Comparison of ENCODE assay signal across 18 cellular contexts in genomic region chr1:10782491-10783244, GRCh38.
"Had no signal": no experiment of that assay in that cellular context is flagged by ENCODE, and none has a peak within 500 bp of the region (broad histone marks: within the 10 kb centered on the region; RNA-seq: fewer than 3 reads in every experiment).

No MANE protein-coding gene starts in this region.

- H3K27ac ChIP-seq: coronary artery, epithelial cell of prostate, right lobe of liver, testis, uterus had no signal

- H3K9me3 ChIP-seq: heart left ventricle, mucosa of descending colon, right lobe of liver, testis, uterus had no signal

- H3K27me3 ChIP-seq: right lobe of liver, testis, uterus had no signal

- ATAC-seq: heart left ventricle; left cardiac atrium; mucosa of descending colon; right lobe of liver; stimulated activated memory B cell treated with anti-CD40 and anti-IgM and Interleukin-4, amounts not matched to agents 10 μg/mL and 1 μg/mL and 100 μg/mL, for 72 hours had no signal

- DNase-seq: activated CD4-positive, alpha-beta memory T cell treated with anti-CD3 and anti-CD28 coated beads for 36 hours; activated CD4-positive, alpha-beta T cell treated with anti-CD3 and anti-CD28 coated beads for 48 hours; activated gamma-delta T cell; activated naive CD4-positive, alpha-beta T cell treated with anti-CD3 and anti-CD28 coated beads, Interleukin-2, amount 50 U/mL, for 16 hours; heart left ventricle; left cardiac atrium; mesendoderm; naive B cell; testis; trophoblast cell; uterus had no signal

- H3K4me3 ChIP-seq: coronary artery, heart left ventricle, mucosa of descending colon, right lobe of liver, skin epidermis, testis, uterus had no signal

- FAIRE-seq: islet of Langerhans had no signal

- H3K4me1 ChIP-seq: testis, uterus had no signal

- H3K36me3 ChIP-seq: heart left ventricle, right lobe of liver, uterus had no signal
